ENCODE assay signal across 22 cellular contexts in the genomic region with DNA sequence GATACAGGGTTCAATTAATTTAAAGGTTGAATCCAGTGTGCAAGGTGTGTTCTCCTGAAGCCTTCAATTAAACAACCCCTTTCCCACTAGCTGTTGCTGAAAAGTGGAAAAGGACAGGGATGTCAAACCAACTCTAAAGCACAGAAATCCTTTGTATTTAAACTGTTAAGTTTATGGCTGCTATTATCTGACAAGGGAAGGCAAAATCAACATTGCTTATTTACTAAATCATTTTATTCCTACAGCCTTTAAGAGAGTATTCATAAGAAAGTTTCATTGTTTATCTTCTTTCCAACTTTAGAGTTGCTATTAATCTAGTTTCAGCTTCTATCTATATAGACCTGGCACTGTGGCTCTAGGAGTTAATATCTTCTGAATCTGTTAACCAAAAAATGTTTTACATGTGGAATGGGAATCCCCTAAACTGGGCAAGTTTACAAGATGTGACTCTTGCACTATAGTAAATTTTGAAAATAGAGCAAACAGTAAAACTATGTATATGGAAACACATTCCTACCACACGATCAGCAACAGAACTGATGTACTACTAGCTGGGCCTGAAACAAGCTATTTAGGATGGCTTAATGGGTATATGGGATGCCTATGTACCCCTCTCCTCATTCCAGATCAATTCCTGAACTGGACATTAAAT. TPM values are rescaled to one million over a fixed set of nuclear protein-coding genes. Genes with fewer than 3 reads are reported as not detected.
A peak's percentile ranks its signal among the peaks of the same experiment; 100 is the strongest.
DNase-seq lines count a peak whose midpoint lies in the region; ATAC-seq, FAIRE-seq and TF ChIP-seq lines count a peak whose summit lies in the region.
"Had no signal": no experiment of that assay in that cellular context is flagged by ENCODE, and none has a peak within 500 bp of the region (broad histone marks: within the 10 kb centered on the region; RNA-seq: fewer than 3 reads in every experiment).

No MANE protein-coding gene starts in this region.

- peaks cover 6% of the 10 kb centered on the region for H3K9me3 ChIP-seq in RWPE2 (ENCODE audit: severe bottlenecking)
- peaks cover 7% of the 10 kb centered on the region for H3K9me3 ChIP-seq in mucosa of descending colon
- H3K9me3 ChIP-seq in uterus, result no peaks in the 10 kb centered on the region
- H3K9me3 ChIP-seq: gastrocnemius medialis, testis had no signal

- FAIRE-seq in H54 (lab: Jason Lieb, UNC), result peak; percentile 33

- H3K27ac ChIP-seq in RWPE2 (ENCODE audit: poor library complexity, severe bottlenecking) (peak overlapping the region; percentile 7), uterus (no peak overlapping the region)
- H3K27ac ChIP-seq: BLaER1 treated with 17β-estradiol and CSF1 and Interleukin-3, amounts not matched to agents 10 nM and 100 nM; PC-9; spleen; testis had no signal

- peaks cover 38% of the 10 kb centered on the region for H3K4me1 ChIP-seq in RWPE2 (ENCODE audit: insufficient read depth, poor library complexity, severe bottlenecking)
- peaks cover 18% of the 10 kb centered on the region for H3K4me1 ChIP-seq in mucosa of descending colon (ENCODE audit: low read depth)
- no peaks in the 10 kb centered on the region for H3K4me1 ChIP-seq in uterus
- H3K4me1 ChIP-seq: testis had no signal

- no peak for ATAC-seq in RWPE2 (ENCODE audit: low read depth)
- ATAC-seq in mucosa of descending colon, result peak; percentile 54
- ATAC-seq: activated CD4-positive, alpha-beta T cell treated with anti-CD3 and anti-CD28 coated beads for 36 hours; gastrocnemius medialis had no signal

- no peak for DNase-seq in T-helper 1 cell
- no peak for DNase-seq in H54 (ENCODE audit: insufficient read length, low spot score)
- DNase-seq in RWPE2 (ENCODE audit: low spot score), result no peak
- no peak for DNase-seq in mucosa of descending colon
- DNase-seq in uterus, result no peak
- DNase-seq in H7, result no peak
- no peak for DNase-seq in cardiac septum (ENCODE audit: low spot score)
- DNase-seq: 8988T; activated CD4-positive, alpha-beta T cell treated with anti-CD3 and anti-CD28 coated beads for 36 hours; activated naive CD4-positive, alpha-beta T cell treated with anti-CD3 and anti-CD28 coated beads, Interleukin-2, amount 50 U/mL, for 16 hours; gastrocnemius medialis; GDM1; KBM-7; NCI-H1092; NCI-H748 treated with DMSO at 0.1 percent for 48 hours; PC-9; spleen; stimulated activated CD8-positive, alpha-beta memory T cell treated with anti-CD3 and anti-CD28 coated beads, Interleukin-4, amount 100 ng/mL, for 48 hours; testis had no signal

- H3K4me1 Mint-ChIP-seq in T-helper 1 cell treated with Interleukin-12 subunit alpha and Interleukin-12 subunit beta and Interleukin-4 antibody, amounts not matched to agents 30 μg/mL and 1 μg/mL, for 36 hours (ENCODE audit: low read depth), result peaks cover 49% of the 10 kb centered on the region

- peaks cover 30% of the 10 kb centered on the region for H3K36me3 Mint-ChIP-seq in T-helper 1 cell treated with Interleukin-12 subunit alpha and Interleukin-12 subunit beta and Interleukin-4 antibody, amounts not matched to agents 30 μg/mL and 1 μg/mL, for 36 hours (ENCODE audit: low read depth)

- H3K36me3 ChIP-seq in RWPE2 (ENCODE audit: low read depth) (peaks cover 35% of the 10 kb centered on the region), mucosa of descending colon (ENCODE audit: low read depth) (no peaks in the 10 kb centered on the region), uterus (no peaks in the 10 kb centered on the region), H7 (replicated peaks; ENCODE audit: control insufficient read depth, insufficient read depth, low read length) (no peaks in the 10 kb centered on the region)
- H3K36me3 ChIP-seq: gastrocnemius medialis, spleen had no signal

- H3K4me3 Mint-ChIP-seq in T-helper 1 cell treated with Interleukin-12 subunit alpha and Interleukin-12 subunit beta and Interleukin-4 antibody, amounts not matched to agents 30 μg/mL and 1 μg/mL, for 36 hours, result no peak overlapping the region
- H3K4me3 Mint-ChIP-seq: activated CD4-positive, alpha-beta T cell treated with anti-CD3 and anti-CD28 coated beads for 36 hours; neural crest cell had no signal

- peaks cover 1% of the 10 kb centered on the region for H3K9me3 Mint-ChIP-seq in T-helper 1 cell treated with Interleukin-12 subunit alpha and Interleukin-12 subunit beta and Interleukin-4 antibody, amounts not matched to agents 30 μg/mL and 1 μg/mL, for 36 hours

- no peak overlapping the region for H3K4me3 ChIP-seq in RWPE2 (ENCODE audit: severe bottlenecking)
- no peak overlapping the region for H3K4me3 ChIP-seq in mucosa of descending colon
- H3K4me3 ChIP-seq in uterus, result no peak overlapping the region
- no peak overlapping the region for H3K4me3 ChIP-seq in H7 (ENCODE audit: insufficient read depth, low read depth, low read length)
- H3K4me3 ChIP-seq: BLaER1 treated with 17β-estradiol and CSF1 and Interleukin-3, amounts not matched to agents 10 nM and 100 nM; gastrocnemius medialis; PC-9; spleen; testis had no signal

- TF ChIP-seq CTCF in RWPE2 (IDR thresholded peaks at IDR 0.05; ENCODE audit: poor library complexity, severe bottlenecking) (no peak), mucosa of descending colon (IDR thresholded peaks at IDR 0.05) (no peak), uterus (IDR thresholded peaks at IDR 0.05) (no peak)

- intact Hi-C loops in mucosa of descending colon (cut with DNase I, micrococcal nuclease), result no loop called here
- intact Hi-C loops in uterus (cut with DNase I; ENCODE audit: low total_unique reads), result no loop called here
- intact Hi-C loops in cardiac septum (cut with DNase I), result loop anchor here (5.0 to 10.0 kb wide), 2 partner anchors 51 to 61 kb away; partner anchors contain the start of gene CDK6

- H3K27ac Mint-ChIP-seq in T-helper 1 cell treated with Interleukin-12 subunit alpha and Interleukin-12 subunit beta and Interleukin-4 antibody, amounts not matched to agents 30 μg/mL and 1 μg/mL, for 36 hours, result peak overlapping the region; percentile 7
- H3K27ac Mint-ChIP-seq: activated CD4-positive, alpha-beta T cell treated with anti-CD3 and anti-CD28 coated beads for 36 hours had no signal

- no peak for TF ChIP-seq POLR2A in H54 (IDR thresholded peaks at IDR 0.05; ENCODE audit: low read depth, low read length)
- no peak for TF ChIP-seq POLR2A in uterus (IDR thresholded peaks at IDR 0.05)

- no peaks in the 10 kb centered on the region for H3K27me3 ChIP-seq in RWPE2 (ENCODE audit: insufficient read depth, poor library complexity, severe bottlenecking)
- peaks cover 0 to 3% of the 10 kb centered on the region in 2 donors for H3K27me3 ChIP-seq in uterus
- H3K27me3 ChIP-seq in H7 (ENCODE audit: control insufficient read depth, insufficient read depth, low read length), result no peaks in the 10 kb centered on the region
- H3K27me3 ChIP-seq: BLaER1 treated with 17β-estradiol and CSF1 and Interleukin-3, amounts not matched to agents 10 nM and 100 nM; gastrocnemius medialis; spleen; testis had no signal

- H3K27me3 Mint-ChIP-seq in T-helper 1 cell treated with Interleukin-12 subunit alpha and Interleukin-12 subunit beta and Interleukin-4 antibody, amounts not matched to agents 30 μg/mL and 1 μg/mL, for 36 hours (ENCODE audit: low read depth), result no peaks in the 10 kb centered on the region
- H3K27me3 Mint-ChIP-seq: activated CD4-positive, alpha-beta T cell treated with anti-CD3 and anti-CD28 coated beads for 36 hours had no signal

RNA-seq across cellular contexts. Expression of gene CDK6, which starts 53.0 kb away (rescaled TPM):
- total RNA-seq in mucosa of descending colon, result 10 to 100 TPM; 23.4 to 52.4 (median 33.1) TPM
- total RNA-seq in uterus, result 100 to 1,000 TPM in 1 of 4 donors, 10 to 100 TPM in 2, 1 to 10 TPM in 1; 5.9 to 117 (median 15.2) TPM
- 32.1 and 48.6 TPM in 2 replicates for total RNA-seq in H7 (2014; rRNA removed; shearing (Covaris generic))
- total RNA-seq in cardiac septum, result 12.4 TPM
